Comparison of ENCODE assay signal across 1 cellular context in the genomic region with DNA sequence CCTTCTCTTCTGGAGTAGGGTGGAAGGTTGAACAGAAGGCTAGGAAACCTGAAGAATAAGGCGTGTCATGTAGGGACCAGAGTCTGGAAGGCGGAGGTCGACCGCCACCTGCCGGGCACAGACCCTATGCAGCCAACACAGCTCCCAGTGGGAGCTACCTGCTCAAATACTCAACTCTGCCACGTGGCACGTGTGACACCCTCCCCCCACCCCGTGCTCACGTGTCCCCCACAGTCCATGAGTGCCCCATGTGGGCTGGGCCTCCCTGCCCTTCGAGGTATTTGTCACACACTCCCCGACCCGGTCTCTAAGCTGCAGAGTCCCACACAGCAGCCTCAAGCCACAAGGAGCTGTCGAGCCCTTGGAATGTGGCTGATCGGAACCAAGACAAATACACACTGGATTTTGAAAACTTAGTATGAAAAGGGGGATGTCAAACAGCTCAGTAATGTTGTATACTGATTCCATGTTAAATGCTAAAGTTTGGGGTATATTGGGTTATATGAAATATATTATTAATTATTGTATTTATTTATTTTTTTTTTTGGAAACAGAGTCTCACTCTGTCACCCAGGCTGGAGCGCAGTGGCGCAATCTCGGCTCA.
A peak's percentile ranks its signal among the peaks of the same experiment; 100 is the strongest.
TF ChIP-seq lines count a peak whose summit lies in the region.

No MANE protein-coding gene starts in this region.

TF ChIP-seq in HepG2, 621 proteins besides CTCF, POLR2A, EP300 and RAD21 (continued from another document and continues in another):
- TF ChIP-seq, protein P1, sequence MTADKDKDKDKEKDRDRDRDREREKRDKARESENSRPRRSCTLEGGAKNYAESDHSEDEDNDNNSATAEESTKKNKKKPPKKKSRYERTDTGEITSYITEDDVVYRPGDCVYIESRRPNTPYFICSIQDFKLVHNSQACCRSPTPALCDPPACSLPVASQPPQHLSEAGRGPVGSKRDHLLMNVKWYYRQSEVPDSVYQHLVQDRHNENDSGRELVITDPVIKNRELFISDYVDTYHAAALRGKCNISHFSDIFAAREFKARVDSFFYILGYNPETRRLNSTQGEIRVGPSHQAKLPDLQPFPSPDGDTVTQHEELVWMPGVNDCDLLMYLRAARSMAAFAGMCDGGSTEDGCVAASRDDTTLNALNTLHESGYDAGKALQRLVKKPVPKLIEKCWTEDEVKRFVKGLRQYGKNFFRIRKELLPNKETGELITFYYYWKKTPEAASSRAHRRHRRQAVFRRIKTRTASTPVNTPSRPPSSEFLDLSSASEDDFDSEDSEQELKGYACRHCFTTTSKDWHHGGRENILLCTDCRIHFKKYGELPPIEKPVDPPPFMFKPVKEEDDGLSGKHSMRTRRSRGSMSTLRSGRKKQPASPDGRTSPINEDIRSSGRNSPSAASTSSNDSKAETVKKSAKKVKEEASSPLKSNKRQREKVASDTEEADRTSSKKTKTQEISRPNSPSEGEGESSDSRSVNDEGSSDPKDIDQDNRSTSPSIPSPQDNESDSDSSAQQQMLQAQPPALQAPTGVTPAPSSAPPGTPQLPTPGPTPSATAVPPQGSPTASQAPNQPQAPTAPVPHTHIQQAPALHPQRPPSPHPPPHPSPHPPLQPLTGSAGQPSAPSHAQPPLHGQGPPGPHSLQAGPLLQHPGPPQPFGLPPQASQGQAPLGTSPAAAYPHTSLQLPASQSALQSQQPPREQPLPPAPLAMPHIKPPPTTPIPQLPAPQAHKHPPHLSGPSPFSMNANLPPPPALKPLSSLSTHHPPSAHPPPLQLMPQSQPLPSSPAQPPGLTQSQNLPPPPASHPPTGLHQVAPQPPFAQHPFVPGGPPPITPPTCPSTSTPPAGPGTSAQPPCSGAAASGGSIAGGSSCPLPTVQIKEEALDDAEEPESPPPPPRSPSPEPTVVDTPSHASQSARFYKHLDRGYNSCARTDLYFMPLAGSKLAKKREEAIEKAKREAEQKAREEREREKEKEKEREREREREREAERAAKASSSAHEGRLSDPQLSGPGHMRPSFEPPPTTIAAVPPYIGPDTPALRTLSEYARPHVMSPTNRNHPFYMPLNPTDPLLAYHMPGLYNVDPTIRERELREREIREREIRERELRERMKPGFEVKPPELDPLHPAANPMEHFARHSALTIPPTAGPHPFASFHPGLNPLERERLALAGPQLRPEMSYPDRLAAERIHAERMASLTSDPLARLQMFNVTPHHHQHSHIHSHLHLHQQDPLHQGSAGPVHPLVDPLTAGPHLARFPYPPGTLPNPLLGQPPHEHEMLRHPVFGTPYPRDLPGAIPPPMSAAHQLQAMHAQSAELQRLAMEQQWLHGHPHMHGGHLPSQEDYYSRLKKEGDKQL (CRISPR knock-in tag; IDR thresholded peaks at IDR 0.05; ENCODE audit: low read depth) = peak; percentile 17; the same call in 1 of the 2 replicates
- TF ChIP-seq, protein P2, sequence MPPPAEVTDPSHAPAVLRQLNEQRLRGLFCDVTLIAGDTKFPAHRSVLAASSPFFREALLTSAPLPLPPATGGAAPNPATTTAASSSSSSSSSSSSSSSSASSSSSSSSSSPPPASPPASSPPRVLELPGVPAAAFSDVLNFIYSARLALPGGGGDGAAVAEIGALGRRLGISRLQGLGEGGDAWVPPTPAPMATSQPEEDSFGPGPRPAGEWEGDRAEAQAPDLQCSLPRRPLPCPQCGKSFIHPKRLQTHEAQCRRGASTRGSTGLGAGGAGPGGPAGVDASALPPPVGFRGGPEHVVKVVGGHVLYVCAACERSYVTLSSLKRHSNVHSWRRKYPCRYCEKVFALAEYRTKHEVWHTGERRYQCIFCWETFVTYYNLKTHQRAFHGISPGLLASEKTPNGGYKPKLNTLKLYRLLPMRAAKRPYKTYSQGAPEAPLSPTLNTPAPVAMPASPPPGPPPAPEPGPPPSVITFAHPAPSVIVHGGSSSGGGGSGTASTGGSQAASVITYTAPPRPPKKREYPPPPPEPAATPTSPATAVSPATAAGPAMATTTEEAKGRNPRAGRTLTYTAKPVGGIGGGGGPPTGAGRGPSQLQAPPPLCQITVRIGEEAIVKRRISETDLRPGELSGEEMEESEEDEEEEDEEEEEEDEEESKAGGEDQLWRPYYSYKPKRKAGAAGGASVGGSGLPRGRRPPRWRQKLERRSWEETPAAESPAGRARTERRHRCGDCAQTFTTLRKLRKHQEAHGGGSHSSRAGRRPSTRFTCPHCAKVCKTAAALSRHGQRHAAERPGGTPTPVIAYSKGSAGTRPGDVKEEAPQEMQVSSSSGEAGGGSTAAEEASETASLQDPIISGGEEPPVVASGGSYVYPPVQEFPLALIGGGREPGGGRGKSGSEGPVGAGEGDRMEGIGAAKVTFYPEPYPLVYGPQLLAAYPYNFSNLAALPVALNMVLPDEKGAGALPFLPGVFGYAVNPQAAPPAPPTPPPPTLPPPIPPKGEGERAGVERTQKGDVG (CRISPR knock-in tag; IDR thresholded peaks at IDR 0.05; ENCODE audit: borderline replicate concordance) = no peak
- TF ChIP-seq, protein P3, sequence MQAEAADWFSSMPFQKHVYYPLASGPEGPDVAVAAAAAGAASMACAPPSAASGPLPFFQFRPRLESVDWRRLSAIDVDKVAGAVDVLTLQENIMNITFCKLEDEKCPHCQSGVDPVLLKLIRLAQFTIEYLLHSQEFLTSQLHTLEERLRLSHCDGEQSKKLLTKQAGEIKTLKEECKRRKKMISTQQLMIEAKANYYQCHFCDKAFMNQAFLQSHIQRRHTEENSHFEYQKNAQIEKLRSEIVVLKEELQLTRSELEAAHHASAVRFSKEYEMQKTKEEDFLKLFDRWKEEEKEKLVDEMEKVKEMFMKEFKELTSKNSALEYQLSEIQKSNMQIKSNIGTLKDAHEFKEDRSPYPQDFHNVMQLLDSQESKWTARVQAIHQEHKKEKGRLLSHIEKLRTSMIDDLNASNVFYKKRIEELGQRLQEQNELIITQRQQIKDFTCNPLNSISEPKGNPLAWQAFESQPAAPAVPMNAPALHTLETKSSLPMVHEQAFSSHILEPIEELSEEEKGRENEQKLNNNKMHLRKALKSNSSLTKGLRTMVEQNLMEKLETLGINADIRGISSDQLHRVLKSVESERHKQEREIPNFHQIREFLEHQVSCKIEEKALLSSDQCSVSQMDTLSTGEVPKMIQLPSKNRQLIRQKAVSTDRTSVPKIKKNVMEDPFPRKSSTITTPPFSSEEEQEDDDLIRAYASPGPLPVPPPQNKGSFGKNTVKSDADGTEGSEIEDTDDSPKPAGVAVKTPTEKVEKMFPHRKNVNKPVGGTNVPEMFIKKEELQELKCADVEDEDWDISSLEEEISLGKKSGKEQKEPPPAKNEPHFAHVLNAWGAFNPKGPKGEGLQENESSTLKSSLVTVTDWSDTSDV (CRISPR knock-in tag; IDR thresholded peaks at IDR 0.05) = no peak; the same call in 1 of the 2 replicates
- TF ChIP-seq HNRNPUL1 (IDR thresholded peaks at IDR 0.05; ENCODE audit: low read depth, low read length) (no peak), ATAD3A (CRISPR knock-in tag; IDR thresholded peaks at IDR 0.05) (no peak), SCMH1 (CRISPR knock-in tag; IDR thresholded peaks at IDR 0.05; ENCODE audit: borderline replicate concordance) (no peak), NFRKB (IDR thresholded peaks at IDR 0.05) (no peak), ZNF234 (CRISPR knock-in tag; conservative IDR thresholded peaks at IDR 0.05) (no peak), PAF1 (CRISPR knock-in tag; IDR thresholded peaks at IDR 0.05) (no peak), POGZ (CRISPR knock-in tag; IDR thresholded peaks at IDR 0.05) (no peak), TAF15 (IDR thresholded peaks at IDR 0.05; ENCODE audit: low read depth, low read length, poor library complexity, severe bottlenecking) (no peak), ZNF549 (CRISPR knock-in tag; IDR thresholded peaks at IDR 0.05) (no peak), ZNF720 (CRISPR knock-in tag; IDR thresholded peaks at IDR 0.05) (no peak), RAD51 (IDR thresholded peaks at IDR 0.05; ENCODE audit: borderline replicate concordance) (peak; percentile 54), ZNF256 (CRISPR knock-in tag; conservative IDR thresholded peaks at IDR 0.05) (no peak; the same call in 1 of the 2 replicates), ZFP82 (CRISPR knock-in tag; IDR thresholded peaks at IDR 0.05; ENCODE audit: borderline replicate concordance) (no peak), ZNF839 (CRISPR knock-in tag; IDR thresholded peaks at IDR 0.05; ENCODE audit: borderline replicate concordance) (no peak), ZNF546 (CRISPR knock-in tag; conservative IDR thresholded peaks at IDR 0.05) (0 out of 2 replicates have a peak, but pooled peaks have one; percentile 29), SP5 (CRISPR knock-in tag; IDR thresholded peaks at IDR 0.05; ENCODE audit: borderline replicate concordance, low read depth) (peak; percentile 54; the same call in 1 of the 2 replicates), ZNF569 (CRISPR knock-in tag; IDR thresholded peaks at IDR 0.05; ENCODE audit: borderline replicate concordance) (no peak), ZSCAN31 (CRISPR knock-in tag; IDR thresholded peaks at IDR 0.05; ENCODE audit: low read depth) (no peak), ZBTB7B (CRISPR knock-in tag; IDR thresholded peaks at IDR 0.05) (peak; percentile 77; the same call in 1 of the 2 replicates), FOXP1 (IDR thresholded peaks at IDR 0.05) (no peak), FOXP1 (CRISPR knock-in tag; IDR thresholded peaks at IDR 0.05) (no peak; the same call in 1 of the 2 replicates), ATF1 (CRISPR knock-in tag; IDR thresholded peaks at IDR 0.05) (no peak), ZNF446 (CRISPR knock-in tag; IDR thresholded peaks at IDR 0.05) (no peak), THYN1 (CRISPR knock-in tag; IDR thresholded peaks at IDR 0.05; ENCODE audit: borderline replicate concordance, low read depth) (no peak), TBL1XR1 (IDR thresholded peaks at IDR 0.05; ENCODE audit: borderline replicate concordance, low read length, partially characterized antibody) (no peak), LCORL (IDR thresholded peaks at IDR 0.05) (no peak), LCORL (CRISPR knock-in tag; IDR thresholded peaks at IDR 0.05) (peak; percentile 75; the same call in 1 of the 2 replicates), SRSF9 (IDR thresholded peaks at IDR 0.05; ENCODE audit: borderline replicate concordance, insufficient read depth, low read depth, low read length, poor library complexity, severe bottlenecking) (no peak), ZNF615 (CRISPR knock-in tag; IDR thresholded peaks at IDR 0.05; ENCODE audit: borderline replicate concordance) (no peak), ZNF468 (CRISPR knock-in tag; IDR thresholded peaks at IDR 0.05) (no peak), MED13 (CRISPR knock-in tag; IDR thresholded peaks at IDR 0.05) (no peak), ZFP36L2 (CRISPR knock-in tag; IDR thresholded peaks at IDR 0.05) (no peak), CBX2 (IDR thresholded peaks at IDR 0.05; ENCODE audit: low read depth, low read length) (no peak), CBX2 (CRISPR knock-in tag; IDR thresholded peaks at IDR 0.05; ENCODE audit: low read depth) (no peak)
- TF ChIP-seq, protein P4, sequence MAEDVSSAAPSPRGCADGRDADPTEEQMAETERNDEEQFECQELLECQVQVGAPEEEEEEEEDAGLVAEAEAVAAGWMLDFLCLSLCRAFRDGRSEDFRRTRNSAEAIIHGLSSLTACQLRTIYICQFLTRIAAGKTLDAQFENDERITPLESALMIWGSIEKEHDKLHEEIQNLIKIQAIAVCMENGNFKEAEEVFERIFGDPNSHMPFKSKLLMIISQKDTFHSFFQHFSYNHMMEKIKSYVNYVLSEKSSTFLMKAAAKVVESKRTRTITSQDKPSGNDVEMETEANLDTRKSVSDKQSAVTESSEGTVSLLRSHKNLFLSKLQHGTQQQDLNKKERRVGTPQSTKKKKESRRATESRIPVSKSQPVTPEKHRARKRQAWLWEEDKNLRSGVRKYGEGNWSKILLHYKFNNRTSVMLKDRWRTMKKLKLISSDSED (CRISPR knock-in tag; IDR thresholded peaks at IDR 0.05) = no peak
- TF ChIP-seq, protein P5, sequence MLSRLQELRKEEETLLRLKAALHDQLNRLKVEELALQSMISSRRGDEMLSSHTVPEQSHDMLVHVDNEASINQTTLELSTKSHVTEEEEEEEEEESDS (CRISPR knock-in tag; IDR thresholded peaks at IDR 0.05; ENCODE audit: borderline replicate concordance) = peak; percentile 69; the same call in 1 of the 2 replicates
- TF ChIP-seq, protein P6, sequence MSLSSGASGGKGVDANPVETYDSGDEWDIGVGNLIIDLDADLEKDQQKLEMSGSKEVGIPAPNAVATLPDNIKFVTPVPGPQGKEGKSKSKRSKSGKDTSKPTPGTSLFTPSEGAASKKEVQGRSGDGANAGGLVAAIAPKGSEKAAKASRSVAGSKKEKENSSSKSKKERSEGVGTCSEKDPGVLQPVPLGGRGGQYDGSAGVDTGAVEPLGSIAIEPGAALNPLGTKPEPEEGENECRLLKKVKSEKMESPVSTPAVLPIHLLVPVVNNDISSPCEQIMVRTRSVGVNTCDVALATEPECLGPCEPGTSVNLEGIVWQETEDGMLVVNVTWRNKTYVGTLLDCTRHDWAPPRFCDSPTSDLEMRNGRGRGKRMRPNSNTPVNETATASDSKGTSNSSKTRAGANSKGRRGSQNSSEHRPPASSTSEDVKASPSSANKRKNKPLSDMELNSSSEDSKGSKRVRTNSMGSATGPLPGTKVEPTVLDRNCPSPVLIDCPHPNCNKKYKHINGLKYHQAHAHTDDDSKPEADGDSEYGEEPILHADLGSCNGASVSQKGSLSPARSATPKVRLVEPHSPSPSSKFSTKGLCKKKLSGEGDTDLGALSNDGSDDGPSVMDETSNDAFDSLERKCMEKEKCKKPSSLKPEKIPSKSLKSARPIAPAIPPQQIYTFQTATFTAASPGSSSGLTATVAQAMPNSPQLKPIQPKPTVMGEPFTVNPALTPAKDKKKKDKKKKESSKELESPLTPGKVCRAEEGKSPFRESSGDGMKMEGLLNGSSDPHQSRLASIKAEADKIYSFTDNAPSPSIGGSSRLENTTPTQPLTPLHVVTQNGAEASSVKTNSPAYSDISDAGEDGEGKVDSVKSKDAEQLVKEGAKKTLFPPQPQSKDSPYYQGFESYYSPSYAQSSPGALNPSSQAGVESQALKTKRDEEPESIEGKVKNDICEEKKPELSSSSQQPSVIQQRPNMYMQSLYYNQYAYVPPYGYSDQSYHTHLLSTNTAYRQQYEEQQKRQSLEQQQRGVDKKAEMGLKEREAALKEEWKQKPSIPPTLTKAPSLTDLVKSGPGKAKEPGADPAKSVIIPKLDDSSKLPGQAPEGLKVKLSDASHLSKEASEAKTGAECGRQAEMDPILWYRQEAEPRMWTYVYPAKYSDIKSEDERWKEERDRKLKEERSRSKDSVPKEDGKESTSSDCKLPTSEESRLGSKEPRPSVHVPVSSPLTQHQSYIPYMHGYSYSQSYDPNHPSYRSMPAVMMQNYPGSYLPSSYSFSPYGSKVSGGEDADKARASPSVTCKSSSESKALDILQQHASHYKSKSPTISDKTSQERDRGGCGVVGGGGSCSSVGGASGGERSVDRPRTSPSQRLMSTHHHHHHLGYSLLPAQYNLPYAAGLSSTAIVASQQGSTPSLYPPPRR (CRISPR knock-in tag; IDR thresholded peaks at IDR 0.05; ENCODE audit: borderline replicate concordance) = peak; percentile 48
- TF ChIP-seq, protein P7, sequence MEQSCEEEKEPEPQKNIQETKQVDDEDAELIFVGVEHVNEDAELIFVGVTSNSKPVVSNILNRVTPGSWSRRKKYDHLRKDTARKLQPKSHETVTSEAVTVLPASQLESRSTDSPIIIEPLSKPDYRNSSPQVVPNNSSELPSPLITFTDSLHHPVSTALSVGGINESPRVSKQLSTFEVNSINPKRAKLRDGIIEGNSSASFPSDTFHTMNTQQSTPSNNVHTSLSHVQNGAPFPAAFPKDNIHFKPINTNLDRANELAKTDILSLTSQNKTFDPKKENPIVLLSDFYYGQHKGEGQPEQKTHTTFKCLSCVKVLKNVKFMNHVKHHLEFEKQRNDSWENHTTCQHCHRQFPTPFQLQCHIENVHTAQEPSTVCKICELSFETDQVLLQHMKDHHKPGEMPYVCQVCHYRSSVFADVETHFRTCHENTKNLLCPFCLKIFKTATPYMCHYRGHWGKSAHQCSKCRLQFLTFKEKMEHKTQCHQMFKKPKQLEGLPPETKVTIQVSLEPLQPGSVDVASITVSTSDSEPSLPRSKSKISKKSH (CRISPR knock-in tag; IDR thresholded peaks at IDR 0.05; ENCODE audit: borderline replicate concordance) = peak; percentile 96
- TF ChIP-seq, protein P8, sequence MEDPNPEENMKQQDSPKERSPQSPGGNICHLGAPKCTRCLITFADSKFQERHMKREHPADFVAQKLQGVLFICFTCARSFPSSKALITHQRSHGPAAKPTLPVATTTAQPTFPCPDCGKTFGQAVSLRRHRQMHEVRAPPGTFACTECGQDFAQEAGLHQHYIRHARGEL (CRISPR knock-in tag; IDR thresholded peaks at IDR 0.05) = no peak
